1 cellular context compared by ENCODE assay signal in the genomic region with DNA sequence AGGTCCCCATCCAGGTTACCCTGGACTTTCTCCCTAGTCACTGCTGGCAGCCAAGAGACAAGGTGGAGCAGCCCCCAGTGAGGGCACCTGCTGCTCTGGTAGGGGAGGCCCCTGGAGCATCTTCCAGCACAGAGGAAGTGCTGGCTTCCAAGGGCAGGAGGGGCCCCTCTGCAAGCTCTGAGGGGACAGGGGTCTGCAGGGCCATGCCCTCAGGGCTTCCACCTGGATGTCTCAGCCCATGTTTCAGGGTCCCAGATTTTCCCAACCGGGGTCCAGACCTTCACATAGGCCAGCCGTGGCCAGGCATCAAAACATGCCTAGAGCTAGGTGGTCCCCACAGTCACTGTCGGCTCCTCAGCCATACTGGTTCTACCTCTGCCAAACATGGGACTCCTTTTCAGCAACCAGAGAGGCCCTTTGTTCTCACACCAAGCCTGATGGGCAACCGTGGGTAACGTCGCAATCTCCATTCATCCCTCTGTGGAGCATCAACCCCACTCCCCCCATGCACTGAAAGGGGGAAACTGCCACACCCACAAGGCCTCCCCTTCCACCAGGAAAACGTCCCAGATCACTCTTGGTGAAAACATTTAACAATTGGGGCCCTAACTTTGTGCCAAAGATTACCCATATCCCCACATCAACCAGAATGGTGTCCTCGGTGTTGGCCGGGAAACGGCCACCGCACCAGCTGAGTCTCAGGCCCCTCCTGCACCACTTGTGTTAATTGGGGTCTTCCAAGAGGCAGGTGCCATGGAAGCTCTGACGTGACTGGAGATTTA.
TF ChIP-seq lines count a peak whose summit lies in the region.

No MANE protein-coding gene starts in this region.

TF ChIP-seq in IMR-90, 13 proteins besides CTCF, POLR2A, EP300 and RAD21 (continued from another document):
- TF ChIP-seq MXI1 (IDR thresholded peaks at IDR 0.05; ENCODE audit: borderline replicate concordance, low read depth, low read length) (no peak), NFE2L2 (IDR thresholded peaks at IDR 0.05; ENCODE audit: low read depth, low read length) (no peak), BHLHE40 (IDR thresholded peaks at IDR 0.05; ENCODE audit: low read depth, low read length) (no peak), CEBPB (IDR thresholded peaks at IDR 0.05; ENCODE audit: low read depth, low read length) (no peak), FOS (IDR thresholded peaks at IDR 0.05; ENCODE audit: low read depth, low read length) (no peak), MAZ (IDR thresholded peaks at IDR 0.05; ENCODE audit: borderline replicate concordance, low read depth, low read length) (no peak), SMC3 (IDR thresholded peaks at IDR 0.05; ENCODE audit: low read depth, low read length) (no peak), CHD1 (IDR thresholded peaks at IDR 0.05; ENCODE audit: low read depth, low read length) (no peak), MAFK (IDR thresholded peaks at IDR 0.05; ENCODE audit: low read depth, low read length) (no peak)
- TF ChIP-seq, protein P1, sequence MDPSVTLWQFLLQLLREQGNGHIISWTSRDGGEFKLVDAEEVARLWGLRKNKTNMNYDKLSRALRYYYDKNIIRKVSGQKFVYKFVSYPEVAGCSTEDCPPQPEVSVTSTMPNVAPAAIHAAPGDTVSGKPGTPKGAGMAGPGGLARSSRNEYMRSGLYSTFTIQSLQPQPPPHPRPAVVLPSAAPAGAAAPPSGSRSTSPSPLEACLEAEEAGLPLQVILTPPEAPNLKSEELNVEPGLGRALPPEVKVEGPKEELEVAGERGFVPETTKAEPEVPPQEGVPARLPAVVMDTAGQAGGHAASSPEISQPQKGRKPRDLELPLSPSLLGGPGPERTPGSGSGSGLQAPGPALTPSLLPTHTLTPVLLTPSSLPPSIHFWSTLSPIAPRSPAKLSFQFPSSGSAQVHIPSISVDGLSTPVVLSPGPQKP (IDR thresholded peaks at IDR 0.05; ENCODE audit: borderline replicate concordance, low read depth, low read length): no peak
